In genomic region chr1:10761503-10762152, GRCh38 we compare ENCODE assay signal across 13 cellular contexts. TPM values are rescaled to one million over a fixed set of nuclear protein-coding genes. Genes with fewer than 3 reads are reported as not detected.
DNase-seq lines count a peak whose midpoint lies in the region; ATAC-seq and TF ChIP-seq lines count a peak whose summit lies in the region.
"Had no signal": no experiment of that assay in that cellular context is flagged by ENCODE, and none has a peak within 500 bp of the region (broad histone marks: within the 10 kb centered on the region; RNA-seq: fewer than 3 reads in every experiment).

No MANE protein-coding gene starts in this region.

- H3K9me3 ChIP-seq in mucosa of rectum (ENCODE audit: control insufficient read depth in 2 of 2, low read length in 2 of 2), result no peaks in the 10 kb centered on the region
- no peaks in the 10 kb centered on the region for H3K9me3 ChIP-seq in upper lobe of right lung

- H3K27me3 Mint-ChIP-seq in activated CD4-positive, alpha-beta T cell treated with anti-CD3 and anti-CD28 coated beads for 36 hours, result no peaks in the 10 kb centered on the region
- no peaks in the 10 kb centered on the region for H3K27me3 Mint-ChIP-seq in activated T-cell treated with anti-CD3 and anti-CD28 coated beads, Interleukin-2, amount 50 U/mL, for 24 hours

- peak overlapping the region; percentile 56 to 79 for H3K9ac ChIP-seq in mucosa of rectum (ENCODE audit: low read depth in 1 of 2, low read length in 2 of 2)

- no peaks in the 10 kb centered on the region for H3K36me3 Mint-ChIP-seq in activated CD4-positive, alpha-beta T cell treated with anti-CD3 and anti-CD28 coated beads for 36 hours (ENCODE audit: low read depth)
- H3K36me3 Mint-ChIP-seq in activated T-cell treated with anti-CD3 and anti-CD28 coated beads, Interleukin-2, amount 50 U/mL, for 24 hours (ENCODE audit: low read depth), result no peaks in the 10 kb centered on the region
- H3K36me3 Mint-ChIP-seq: activated CD8-positive, alpha-beta memory T cell treated with anti-CD3 and anti-CD28 coated beads, Interleukin-2, amount 10 ng/mL, durations not matched to agents 7 days and 5 days had no signal

- H3K27ac ChIP-seq in mucosa of rectum (ENCODE audit: low read depth in 2 of 2, low read length in 2 of 2) (peak overlapping the region; percentile 94 to 95), upper lobe of right lung (peak overlapping the region; percentile 72)
- H3K27ac ChIP-seq: 22Rv1 had no signal

- H3K4me3 ChIP-seq in mucosa of rectum (ENCODE audit: low read length in 2 of 2), result peak overlapping the region in 1 of 2 donors; percentile 46
- no peak overlapping the region for H3K4me3 ChIP-seq in upper lobe of right lung

- H3K4me1 ChIP-seq in mucosa of rectum (ENCODE audit: control insufficient read depth in 2 of 2, insufficient read depth in 2 of 2, low read length in 2 of 2) (peaks cover 71 to 87% of the 10 kb centered on the region in 2 donors), upper lobe of right lung (peaks cover 31% of the 10 kb centered on the region)

- TF ChIP-seq CTCF in upper lobe of right lung (IDR thresholded peaks at IDR 0.05), result no peak

- intact Hi-C loops in upper lobe of right lung (cut with DNase I), result no loop called here
- intact Hi-C loops in activated CD4-positive, alpha-beta T cell treated with anti-CD3 and anti-CD28 coated beads for 36 hours (cut with DNase I, micrococcal nuclease), result no loop called here

- H3K4me1 Mint-ChIP-seq in activated CD4-positive, alpha-beta T cell treated with anti-CD3 and anti-CD28 coated beads for 36 hours, result peaks cover 2% of the 10 kb centered on the region
- peaks cover 2% of the 10 kb centered on the region for H3K4me1 Mint-ChIP-seq in activated T-cell treated with anti-CD3 and anti-CD28 coated beads, Interleukin-2, amount 50 U/mL, for 24 hours (ENCODE audit: low read depth)
- H3K4me1 Mint-ChIP-seq: activated CD8-positive, alpha-beta memory T cell treated with anti-CD3 and anti-CD28 coated beads, Interleukin-2, amount 10 ng/mL, durations not matched to agents 7 days and 5 days had no signal

- no peak overlapping the region for H3K27ac Mint-ChIP-seq in activated CD4-positive, alpha-beta T cell treated with anti-CD3 and anti-CD28 coated beads for 36 hours
- no peak overlapping the region for H3K27ac Mint-ChIP-seq in activated T-cell treated with anti-CD3 and anti-CD28 coated beads, Interleukin-2, amount 50 U/mL, for 24 hours
- H3K27ac Mint-ChIP-seq: activated CD8-positive, alpha-beta memory T cell treated with anti-CD3 and anti-CD28 coated beads, Interleukin-2, amount 10 ng/mL, durations not matched to agents 7 days and 5 days had no signal

- CTCF ChIA-PET in activated CD4-positive, alpha-beta T cell treated with anti-CD3 and anti-CD28 coated beads for 36 hours (lab: Charles Lee), result no interaction called here

- H3K4me3 Mint-ChIP-seq in activated CD4-positive, alpha-beta T cell treated with anti-CD3 and anti-CD28 coated beads for 36 hours, result no peak overlapping the region
- no peak overlapping the region for H3K4me3 Mint-ChIP-seq in activated T-cell treated with anti-CD3 and anti-CD28 coated beads, Interleukin-2, amount 50 U/mL, for 24 hours
- H3K4me3 Mint-ChIP-seq: activated CD8-positive, alpha-beta memory T cell treated with anti-CD3 and anti-CD28 coated beads, Interleukin-2, amount 10 ng/mL, durations not matched to agents 7 days and 5 days had no signal

- POLR2A ChIA-PET in activated CD4-positive, alpha-beta T cell treated with anti-CD3 and anti-CD28 coated beads for 36 hours (lab: Charles Lee), result no interaction called here

- DNase-seq in DMS153 treated with DMSO at 0.1 percent for 48 hours (lab: John Stamatoyannopoulos, UW; ENCODE audit: unreplicated experiment), result peak; percentile 12
- no peak for DNase-seq in DMS153 (lab: John Stamatoyannopoulos, UW)
- DNase-seq in fibroblast of peridontal ligament (ENCODE audit: extremely low read depth), result peak; percentile 8
- DNase-seq in upper lobe of right lung, result peak; percentile 87
- DNase-seq in activated CD4-positive, alpha-beta T cell treated with anti-CD3 and anti-CD28 coated beads for 36 hours, result no peak
- no peak for DNase-seq in activated T-cell treated with anti-CD3 and anti-CD28 coated beads, Interleukin-2, amount 50 U/mL, for 24 hours
- DNase-seq: activated CD8-positive, alpha-beta memory T cell treated with anti-CD3 and anti-CD28 coated beads, Interleukin-2, amount 10 ng/mL, durations not matched to agents 7 days and 5 days; effector CD4-positive, alpha-beta T cell; head of caudate nucleus; NCI-H446 had no signal

- H3K9me3 Mint-ChIP-seq in activated CD4-positive, alpha-beta T cell treated with anti-CD3 and anti-CD28 coated beads for 36 hours (ENCODE audit: low read depth), result no peaks in the 10 kb centered on the region
- no peaks in the 10 kb centered on the region for H3K9me3 Mint-ChIP-seq in activated T-cell treated with anti-CD3 and anti-CD28 coated beads, Interleukin-2, amount 50 U/mL, for 24 hours

- H3K36me3 ChIP-seq in mucosa of rectum (ENCODE audit: control insufficient read depth in 2 of 2, insufficient read depth in 2 of 2, low read length in 2 of 2) (peaks cover 0 to 4% of the 10 kb centered on the region in 2 donors), upper lobe of right lung (no peaks in the 10 kb centered on the region)

- ATAC-seq in upper lobe of right lung (peak; percentile 89), GM18868 (IDR thresholded peaks at IDR 0.05; ENCODE audit: unreplicated experiment) (no peak)
- ATAC-seq in activated CD4-positive, alpha-beta T cell treated with anti-CD3 and anti-CD28 coated beads for 36 hours, result no peak
- ATAC-seq: activated CD8-positive, alpha-beta memory T cell treated with anti-CD3 and anti-CD28 coated beads, Interleukin-2, amount 10 ng/mL, durations not matched to agents 7 days and 5 days had no signal

- H3K27me3 ChIP-seq in mucosa of rectum (ENCODE audit: control insufficient read depth in 2 of 2, insufficient read depth in 2 of 2, low read length in 2 of 2), result peaks cover 0 to 3% of the 10 kb centered on the region in 2 donors
- H3K27me3 ChIP-seq in upper lobe of right lung, result no peaks in the 10 kb centered on the region

RNA-seq across cellular contexts. Expression of gene CASZ1, which starts 34.8 kb away (rescaled TPM):
- total RNA-seq in upper lobe of right lung, result 63.6 TPM
- total RNA-seq in activated CD4-positive, alpha-beta T cell treated with anti-CD3 and anti-CD28 coated beads for 36 hours, result 1 to 10 TPM; 3.7 to 4.0 TPM

Comparison
In these comparisons a context has a peak if more than half of its experiments do, and no peak if none do; other contexts are left out.
1. DNase-seq: peak in DMS153 treated with DMSO at 0.1 percent for 48 hours (single experiment), fibroblast of peridontal ligament (single experiment) and upper lobe of right lung (single experiment); none in DMS153 (single experiment), activated CD4-positive, alpha-beta T cell treated with anti-CD3 and anti-CD28 coated beads for 36 hours (single experiment) and activated T-cell treated with anti-CD3 and anti-CD28 coated beads, Interleukin-2, amount 50 U/mL, for 24 hours (single experiment).
2. RNA of gene CASZ1, which starts 34.8 kb away (total RNA-seq): 63.6 TPM in upper lobe of right lung (single experiment); 3.7 to 4.0 TPM in activated CD4-positive, alpha-beta T cell treated with anti-CD3 and anti-CD28 coated beads for 36 hours; every median in the first group is over 10 times any median in the second.